ENCODE assay signal across 2 cellular contexts in genomic region chr19:58123354-58123753, GRCh38.
TF ChIP-seq lines count a peak whose summit lies in the region.

No MANE protein-coding gene starts in this region.

TF ChIP-seq in A549, 52 proteins besides CTCF, POLR2A, EP300 and RAD21:
- TF ChIP-seq ELK1 (IDR thresholded peaks at IDR 0.05; ENCODE audit: low read depth, low read length) (no peak), ZFP36 (IDR thresholded peaks at IDR 0.05; ENCODE audit: borderline replicate concordance, partially characterized antibody) (peak; percentile 17)

TF ChIP-seq in K562, 482 proteins besides CTCF, POLR2A, EP300 and RAD21:
- TF ChIP-seq BMI1 (IDR thresholded peaks at IDR 0.05; ENCODE audit: low read length) (no peak), AFF1 (IDR thresholded peaks at IDR 0.05; ENCODE audit: low read depth in 1 of 2, partially characterized antibody in 2 of 2) (no peak), CXXC5 (CRISPR knock-in tag; IDR thresholded peaks at IDR 0.05) (no peak), CBX5 (IDR thresholded peaks at IDR 0.05; ENCODE audit: borderline replicate concordance, low read depth) (peak; percentile 59; the same call in 1 of the 2 replicates)
